In the genomic region with DNA sequence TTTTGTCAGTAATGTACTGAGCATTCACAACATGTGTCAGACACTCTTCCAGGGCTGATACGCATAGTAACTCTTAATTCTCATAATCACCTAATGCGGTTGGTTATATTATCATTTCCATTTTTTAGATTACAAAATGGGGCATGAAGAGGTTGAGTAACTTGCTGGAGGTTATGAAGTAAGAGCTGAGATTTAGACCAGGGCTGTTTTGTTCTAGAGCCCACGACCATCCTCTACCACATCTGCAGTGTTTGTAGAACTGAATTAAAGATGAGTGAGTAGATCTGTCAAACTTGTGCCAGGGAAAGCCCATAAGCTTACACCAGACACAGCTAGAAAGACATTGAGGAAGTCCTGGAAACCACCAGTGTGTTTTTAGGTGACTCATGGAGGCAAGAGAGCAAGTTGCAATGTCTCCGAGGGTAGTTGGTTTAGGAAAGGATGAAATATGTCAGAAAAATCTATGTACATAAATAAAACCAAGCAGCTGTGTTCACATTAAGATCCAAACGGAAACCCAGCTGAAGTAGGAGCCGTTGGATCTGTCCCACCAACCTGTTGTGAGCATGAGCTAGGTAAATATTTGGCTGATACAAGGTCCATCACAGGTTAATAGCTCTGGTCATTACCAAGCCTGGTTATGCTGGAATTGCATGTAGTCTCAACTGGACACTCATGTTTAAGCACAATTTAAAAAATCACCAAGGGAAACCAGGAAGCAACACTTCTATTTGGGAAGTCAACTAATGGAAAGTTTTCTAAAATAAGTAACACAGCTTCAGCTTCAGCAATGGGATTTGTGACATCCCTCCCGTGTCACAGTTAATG, we compare ENCODE assay signal across 8 cellular contexts. TPM values are rescaled to one million over a fixed set of nuclear protein-coding genes. Genes with fewer than 3 reads are reported as not detected.
DNase-seq lines count a peak whose midpoint lies in the region; ATAC-seq and TF ChIP-seq lines count a peak whose summit lies in the region.

No MANE protein-coding gene starts in this region.

- no peak overlapping the region for H3K4me3 Mint-ChIP-seq in stimulated activated effector memory CD8-positive, alpha-beta T cell treated with anti-CD3 and anti-CD28 coated beads, Interleukin-12 subunit alpha, Interleukin-12 subunit beta, amount 100 ng/mL, for 72 hours

- H3K4me3 ChIP-seq in fibroblast of the aortic adventitia (ENCODE audit: low read depth, low read length), result no peak overlapping the region
- no peak overlapping the region for H3K4me3 ChIP-seq in BE2C (ENCODE audit: low read depth, low read length)

- DNase-seq in NCI-H510A treated with DMSO at 0.1 percent for 48 hours (lab: John Stamatoyannopoulos, UW) (peak; percentile 6), NCI-H510A (lab: John Stamatoyannopoulos, UW) (no peak), SIG-M5 treated with dmso at 0.1 percent for 504 hours (lab: John Stamatoyannopoulos, UW; ENCODE audit: unreplicated experiment) (peak; percentile 91), fibroblast of the aortic adventitia (ENCODE audit: low read depth) (peak; percentile 74), HK-2 (ENCODE audit: unreplicated experiment) (no peak), ACHN (no peak), BE2C (no peak)
- no peak for DNase-seq in stimulated activated effector memory CD8-positive, alpha-beta T cell treated with anti-CD3 and anti-CD28 coated beads, Interleukin-12 subunit alpha, Interleukin-12 subunit beta, amount 100 ng/mL, for 72 hours (ENCODE audit: low spot score in 2 of 2)

- H3K27me3 ChIP-seq in BE2C, result no peaks in the 10 kb centered on the region

- in situ Hi-C loops in ACHN (cut with HindIII; ENCODE audit: low pct_ligation_motif_present, low pct_unique_long_range_greater_than_20kb, low sequenced_read_pairs), result no loop called here

- TF ChIP-seq CTCF in fibroblast of the aortic adventitia (IDR thresholded peaks at IDR 0.05; ENCODE audit: insufficient read depth, low read length), result no peak
- TF ChIP-seq CTCF in BE2C (IDR thresholded peaks at IDR 0.05; ENCODE audit: low read depth, low read length), result no peak

- no peaks in the 10 kb centered on the region for H3K9me3 Mint-ChIP-seq in stimulated activated effector memory CD8-positive, alpha-beta T cell treated with anti-CD3 and anti-CD28 coated beads, Interleukin-12 subunit alpha, Interleukin-12 subunit beta, amount 100 ng/mL, for 72 hours

- ATAC-seq in stimulated activated effector memory CD8-positive, alpha-beta T cell treated with anti-CD3 and anti-CD28 coated beads, Interleukin-12 subunit alpha, Interleukin-12 subunit beta, amount 100 ng/mL, for 72 hours, result peak; percentile 83

- H3K4me1 Mint-ChIP-seq in stimulated activated effector memory CD8-positive, alpha-beta T cell treated with anti-CD3 and anti-CD28 coated beads, Interleukin-12 subunit alpha, Interleukin-12 subunit beta, amount 100 ng/mL, for 72 hours, result peaks cover 15% of the 10 kb centered on the region

- no peaks in the 10 kb centered on the region for H3K9me3 ChIP-seq in BE2C

- H3K36me3 Mint-ChIP-seq in stimulated activated effector memory CD8-positive, alpha-beta T cell treated with anti-CD3 and anti-CD28 coated beads, Interleukin-12 subunit alpha, Interleukin-12 subunit beta, amount 100 ng/mL, for 72 hours, result no peaks in the 10 kb centered on the region

- H3K4me1 ChIP-seq in BE2C, result no peaks in the 10 kb centered on the region

- H3K27ac Mint-ChIP-seq in stimulated activated effector memory CD8-positive, alpha-beta T cell treated with anti-CD3 and anti-CD28 coated beads, Interleukin-12 subunit alpha, Interleukin-12 subunit beta, amount 100 ng/mL, for 72 hours, result no peak overlapping the region

- no peaks in the 10 kb centered on the region for H3K36me3 ChIP-seq in BE2C

RNA-seq across cellular contexts. Expression of a gene that starts 49.9 kb away (rescaled TPM):
- total RNA-seq in fibroblast of the aortic adventitia (ENCODE audit: low replicate concordance), result 8.2 and 9.0 TPM in 2 replicates
- 54.2 TPM for polyA plus RNA-seq in BE2C (2012; ENCODE audit: insufficient read depth, insufficient read length, low read depth)

Comparison
In these comparisons a context has a peak if more than half of its experiments do, and no peak if none do; other contexts are left out.
1. DNase-seq: peak in NCI-H510A treated with DMSO at 0.1 percent for 48 hours (single experiment), SIG-M5 treated with dmso at 0.1 percent for 504 hours (single experiment) and fibroblast of the aortic adventitia (single experiment); none in NCI-H510A (single experiment), stimulated activated effector memory CD8-positive, alpha-beta T cell treated with anti-CD3 and anti-CD28 coated beads, Interleukin-12 subunit alpha, Interleukin-12 subunit beta, amount 100 ng/mL, for 72 hours (0 of 2), HK-2 (single experiment), ACHN (single experiment) and BE2C (single experiment).